In genomic region chr12:116458492-116458891, GRCh38 we compare ENCODE assay signal across 21 cellular contexts.
A peak's percentile ranks its signal among the peaks of the same experiment; 100 is the strongest.
DNase-seq lines count a peak whose midpoint lies in the region; ATAC-seq, FAIRE-seq and TF ChIP-seq lines count a peak whose summit lies in the region.
"Had no signal": no experiment of that assay in that cellular context is flagged by ENCODE, and none has a peak within 500 bp of the region (broad histone marks: within the 10 kb centered on the region; RNA-seq: fewer than 3 reads in every experiment).

No MANE protein-coding gene starts in this region.

- H4K20me1 ChIP-seq in GM12878 (ENCODE audit: control insufficient read depth, insufficient read depth): no peaks in the 10 kb centered on the region

- no peaks in the 10 kb centered on the region for H3K36me3 ChIP-seq in GM06990 (ENCODE audit: control insufficient read depth, insufficient read depth, low read length)
- H3K36me3 ChIP-seq in GM12878 (ENCODE audit: control insufficient read depth in 2 of 2, insufficient read depth in 2 of 2, low read length in 1 of 2): no peaks in the 10 kb centered on the region
- H3K36me3 ChIP-seq in testis (ENCODE audit: low read depth, missing control alignments): no peaks in the 10 kb centered on the region
- H3K36me3 ChIP-seq in lower lobe of right lung: no peaks in the 10 kb centered on the region

- H2AFZ ChIP-seq in GM12878 (ENCODE audit: control insufficient read depth, low read depth, low read length): no peak overlapping the region
- H2AFZ ChIP-seq: GM23338 had no signal

- in situ Hi-C loops in GM12878 (cut with MboI) (no loop called here), ACHN (cut with HindIII; ENCODE audit: low pct_ligation_motif_present, low pct_unique_long_range_greater_than_20kb, low sequenced_read_pairs) (no loop called here)

- H3K9me3 ChIP-seq in GM12878 (replicated peaks; ENCODE audit: control insufficient read depth, insufficient read depth, low read length): no peaks in the 10 kb centered on the region
- no peaks in the 10 kb centered on the region for H3K9me3 ChIP-seq in testis
- no peaks in the 10 kb centered on the region for H3K9me3 ChIP-seq in lower lobe of right lung

- RAD21 ChIA-PET in GM12878 (lab: Charles Lee; ENCODE audit: unreplicated experiment): no interaction called here

- H3K79me2 ChIP-seq in GM12878 (ENCODE audit: control insufficient read depth, insufficient read depth, low read length): no peaks in the 10 kb centered on the region

- no peak overlapping the region for H3K4me2 ChIP-seq in GM12878 (ENCODE audit: control insufficient read depth, insufficient read depth)
- H3K4me2 ChIP-seq: GM23338 had no signal

- WGBS in GM12878 (ENCODE audit: insufficient coverage, insufficient replicate concordance, low lambda C conversion rate, missing lambda C conversion rate): 25% methylated on average over 8 of the region's 12 CpGs
- WGBS in testis, 2 donors: 62 to 70% methylated on average over 8 to 12 of the region's 12 CpGs

- H3K27me3 ChIP-seq in GM06990 (replicated peaks; ENCODE audit: control insufficient read depth, insufficient read depth, low read length): peaks cover 1% of the 10 kb centered on the region
- peaks cover 0 to 7% of the 10 kb centered on the region in 2 experiments; a peak in 2 of 4 replicates for H3K27me3 ChIP-seq in GM12878 (replicated peaks in 1 of 2; ENCODE audit: control insufficient read depth in 2 of 2, insufficient read depth in 2 of 2, low read length in 1 of 2)
- H3K27me3 ChIP-seq in testis: no peaks in the 10 kb centered on the region
- H3K27me3 ChIP-seq in lower lobe of right lung (ENCODE audit: low read depth): no peaks in the 10 kb centered on the region

- SMC1A ChIA-PET in GM12878 (lab: Charles Lee; ENCODE audit: uncharacterized antibody, unreplicated experiment): no interaction called here

- no peak for TF ChIP-seq RAD21 in Ishikawa (IDR thresholded peaks at IDR 0.05; ENCODE audit: low read depth)
- TF ChIP-seq RAD21 in GM12878 (IDR thresholded peaks at IDR 0.05; ENCODE audit: insufficient read depth, low read depth, low read length): no peak

- no TSS peak for BruUV-seq in GM12878 (replicated peaks; lab: Mats Ljungman, UMichigan)

- intact Hi-C loops in GM12878 (cut with micrococcal nuclease; ENCODE audit: unreplicated experiment): no loop called here
- intact Hi-C loops in testis (cut with DNase I; ENCODE audit: low total_unique reads): no loop called here
- intact Hi-C loops in lower lobe of right lung (cut with DNase I): no loop called here

- H3K9ac ChIP-seq in GM12878 (ENCODE audit: control insufficient read depth, insufficient read depth, low read length): no peak overlapping the region

- TF ChIP-seq CTCF in GM06990 (IDR thresholded peaks at IDR 0.05; ENCODE audit: insufficient read depth, low read length, poor library complexity, severe bottlenecking) (no peak), GM12878 (IDR thresholded peaks at IDR 0.05 in 2 of 3, conservative IDR thresholded peaks at IDR 0.05 in 1 of 3; ENCODE audit: control insufficient read depth in 2 of 3, extremely low read depth in 1 of 3, insufficient read depth in 1 of 3, low read depth in 3 of 3, low read length in 3 of 3) (no peak), testis (IDR thresholded peaks at IDR 0.05) (no peak), lower lobe of right lung (IDR thresholded peaks at IDR 0.05) (no peak)

- TF ChIP-seq EP300 in Ishikawa (IDR thresholded peaks at IDR 0.05; ENCODE audit: borderline replicate concordance): no peak
- no peak for TF ChIP-seq EP300 in GM12878 (IDR thresholded peaks at IDR 0.05; ENCODE audit: borderline replicate concordance in 1 of 2, control insufficient read depth in 1 of 2, low read depth in 2 of 2, low read length in 2 of 2)

- TF ChIP-seq POLR2A in GM12878 (IDR thresholded peaks at IDR 0.05; ENCODE audit: low read depth, low read length) (no peak), testis (IDR thresholded peaks at IDR 0.05) (no peak)

- H3K27ac ChIP-seq in GM12878 (ENCODE audit: control insufficient read depth, insufficient read depth): no peak overlapping the region
- no peak overlapping the region for H3K27ac ChIP-seq in testis
- H3K27ac ChIP-seq in lower lobe of right lung: no peak overlapping the region
- H3K27ac ChIP-seq: HL-60 had no signal

- ATAC-seq in GM12878 (no peak), lower lobe of right lung (no peak)
- ATAC-seq: GM23338 had no signal

- POLR2A ChIA-PET in GM12878 (lab: Charles Lee): no interaction called here

- CTCF ChIA-PET in GM12878 (lab: Yijun Ruan, JAX): no interaction called here

- H3K4me1 ChIP-seq in GM12878 (ENCODE audit: control insufficient read depth, insufficient read depth, low read length): peaks cover 4% of the 10 kb centered on the region
- peaks cover 18% of the 10 kb centered on the region for H3K4me1 ChIP-seq in testis
- peaks cover 24% of the 10 kb centered on the region for H3K4me1 ChIP-seq in lower lobe of right lung

- H3K4me3 ChIP-seq in GM06990 (replicated peaks; ENCODE audit: low read depth, low read length): no peak overlapping the region
- H3K4me3 ChIP-seq in GM12878: no peak overlapping the region
- H3K4me3 ChIP-seq in testis: peak overlapping the region in 1 of 2 donors; percentile 44
- no peak overlapping the region for H3K4me3 ChIP-seq in lower lobe of right lung
- H3K4me3 ChIP-seq: GM23338 had no signal

- DNase-seq in GM06990 (ENCODE audit: extremely low read depth, insufficient read length) (peak; percentile 18), GM12878 (ENCODE audit: low read depth, low spot score) (no peak), testis (peak; percentile 70), MV-4-11 (lab: John Stamatoyannopoulos, UW) (no peak), lower lobe of right lung (no peak), ACHN (no peak)
- DNase-seq: DMS79, IMR-90, Kasumi-1, MM.1S, NCI-H1092 treated with DMSO at 0.1 percent for 48 hours, NCI-H2081, NCI-H2171 treated with DMSO at 0.1 percent for 48 hours, NCI-H446 treated with DMSO at 0.1 percent for 48 hours, NCI-H69, Right ventricle myocardium superior had no signal

- FAIRE-seq in GM12878 (lab: Jason Lieb, UNC): no peak
- FAIRE-seq: GM19239, HTR-8/SVneo had no signal

TF ChIP-seq in Ishikawa, 13 proteins besides CTCF, POLR2A, EP300 and RAD21 (continues in another document):
- TF ChIP-seq REST (IDR thresholded peaks at IDR 0.05; ENCODE audit: low read depth): no peak

TF ChIP-seq in GM12878, 131 proteins besides CTCF, POLR2A, EP300 and RAD21:
- TF ChIP-seq USF1 (IDR thresholded peaks at IDR 0.05; ENCODE audit: borderline replicate concordance, extremely low read length, insufficient read depth, low read depth, low read length): peak; percentile 73
- TF ChIP-seq SREBF1 (IDR thresholded peaks at IDR 0.05; ENCODE audit: low read length): no peak
- TF ChIP-seq E2F4 (IDR thresholded peaks at IDR 0.05; ENCODE audit: low read depth, low read length): no peak
- TF ChIP-seq HSF1 (IDR thresholded peaks at IDR 0.05; ENCODE audit: low read depth, low read length): no peak
- TF ChIP-seq NFYA (IDR thresholded peaks at IDR 0.05; ENCODE audit: borderline replicate concordance, low read depth, low read length): no peak
- TF ChIP-seq BHLHE40 (IDR thresholded peaks at IDR 0.05; ENCODE audit: borderline replicate concordance in 1 of 2, low read depth in 2 of 2, low read length in 1 of 2): peak in 1 of 2 experiments; percentile 21; a peak in 1 of 4 replicates
- no peak for TF ChIP-seq KDM1A (IDR thresholded peaks at IDR 0.05; ENCODE audit: borderline replicate concordance)
- TF ChIP-seq RCOR1 (conservative IDR thresholded peaks at IDR 0.05; ENCODE audit: low read depth, low read length): no peak

Comparison
In these comparisons a context has a peak if more than half of its experiments do, and no peak if none do; other contexts are left out.
1. DNase-seq: peak in GM06990 (single experiment) and testis (single experiment); none in GM12878 (single experiment), MV-4-11 (single experiment), lower lobe of right lung (single experiment) and ACHN (single experiment).